ENCODE assay signal across 30 cellular contexts in the genomic region with DNA sequence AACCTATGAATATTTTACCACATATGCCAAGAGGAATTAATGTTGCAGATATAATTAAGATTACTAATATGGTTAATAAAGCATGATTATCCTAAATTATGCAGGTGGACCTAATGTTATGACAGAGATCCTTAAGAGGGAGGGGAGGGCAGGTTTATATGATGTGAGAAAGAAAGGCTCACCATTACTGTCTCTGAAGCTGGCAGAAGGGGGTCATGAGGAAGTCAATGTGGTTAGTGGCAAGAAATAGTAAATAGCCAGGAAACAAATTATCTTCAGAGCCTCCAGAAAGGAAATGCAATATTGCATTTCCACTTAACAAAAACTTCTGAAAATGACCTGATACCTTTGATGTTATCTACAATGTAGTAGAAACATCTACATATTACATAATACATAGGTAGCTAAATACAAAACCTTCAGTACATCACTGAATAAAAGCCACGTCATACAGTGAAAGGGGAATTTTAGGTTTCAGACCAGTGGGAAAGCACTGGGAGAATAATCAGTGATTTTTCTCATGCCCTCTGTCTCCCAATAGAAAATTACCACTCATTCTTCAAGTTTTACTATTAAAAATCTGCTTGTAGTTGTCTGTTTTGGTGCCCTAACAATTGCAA.
DNase-seq lines count a peak whose midpoint lies in the region; ATAC-seq and TF ChIP-seq lines count a peak whose summit lies in the region.
"Had no signal": no experiment of that assay in that cellular context is flagged by ENCODE, and none has a peak within 500 bp of the region (broad histone marks: within the 10 kb centered on the region; RNA-seq: fewer than 3 reads in every experiment).

No MANE protein-coding gene starts in this region.

- H3K27me3 ChIP-seq in BLaER1 (no peaks in the 10 kb centered on the region), gastrocnemius medialis (no peaks in the 10 kb centered on the region)
- H3K27me3 ChIP-seq: testis, uterus had no signal

- H4K20me1 ChIP-seq in BLaER1, result no peaks in the 10 kb centered on the region

- intact Hi-C loops in gastrocnemius medialis (cut with DNase I; ENCODE audit: low total_unique reads) (no loop called here), left colon (cut with DNase I, micrococcal nuclease) (no loop called here), Right ventricle myocardium inferior (cut with DNase I) (no loop called here)

- TF ChIP-seq CTCF in gastrocnemius medialis (IDR thresholded peaks at IDR 0.05 in 4 of 5, conservative IDR thresholded peaks at IDR 0.05 in 1 of 5), result no peak

- H3K4me3 ChIP-seq in BLaER1 (no peak overlapping the region), gastrocnemius medialis (no peak overlapping the region)
- H3K4me3 ChIP-seq: lung, testis, uterus had no signal

- in situ Hi-C loops in gastrocnemius medialis (cut with MboI; ENCODE audit: low sequenced_read_pairs in 4 of 4), result no loop called here

- H3K9ac ChIP-seq in BLaER1, result no peak overlapping the region

- DNase-seq in gastrocnemius medialis, result no peak
- no peak for DNase-seq in left colon
- no peak for DNase-seq in Right ventricle myocardium inferior (ENCODE audit: missing footprints)
- no peak for DNase-seq in activated CD4-positive, alpha-beta T cell treated with anti-CD3 and anti-CD28 coated beads, Interleukin-2, amount 50 U/mL, for 1 hour
- DNase-seq: activated CD4-positive, CD25-positive, alpha-beta regulatory T cell treated with anti-CD3 and anti-CD28 coated beads, Interleukin-2, amount 50 U/mL, for 72 hours; activated CD8-positive, alpha-beta T cell treated with anti-CD3 and anti-CD28 coated beads for 36 hours; CD4-positive, CD25-positive, alpha-beta regulatory T cell; effector CD8-positive, alpha-beta T cell; EL; head of caudate nucleus; kidney glomerular epithelial cell; natural killer cell; NCI-H1436; NCI-H446; NCI-H774; occipital lobe; stimulated activated naive CD8-positive, alpha-beta T cell treated with anti-CD3 and anti-CD28 coated beads, Interleukin-15, Interleukin-2, amounts not matched to agents 100 U/mL and 50 U/mL, for 24 hours; T-helper 17 cell; testis; uterus had no signal

- ATAC-seq in GM18873 (IDR thresholded peaks at IDR 0.05; ENCODE audit: low FRiP score, unreplicated experiment) (peak; percentile 53), HG02642 (IDR thresholded peaks at IDR 0.05; ENCODE audit: poor library complexity, unreplicated experiment) (peak; percentile 57), HG03378 (IDR thresholded peaks at IDR 0.05; ENCODE audit: unreplicated experiment) (peak; percentile 67), gastrocnemius medialis (no peak), left colon (no peak), Right ventricle myocardium inferior (no peak)
- ATAC-seq: activated CD8-positive, alpha-beta T cell treated with anti-CD3 and anti-CD28 coated beads for 36 hours; activated T-helper 17 cell treated with anti-CD3 and anti-CD28 coated beads, Interleukin-2, amount 50 U/mL, for 72 hours; HCT116; natural killer cell; stimulated activated naive CD8-positive, alpha-beta T cell treated with anti-CD3 and anti-CD28 coated beads, Interleukin-15, Interleukin-2, amounts not matched to agents 100 U/mL and 50 U/mL, for 24 hours; T-helper 17 cell had no signal

- H3K27ac ChIP-seq in BLaER1 (no peak overlapping the region), gastrocnemius medialis (no peak overlapping the region)
- H3K27ac ChIP-seq: 22Rv1, epithelial cell of prostate, RWPE1, testis, uterus had no signal

- H3K4me1 ChIP-seq in BLaER1 (peaks cover 7% of the 10 kb centered on the region), gastrocnemius medialis (no peaks in the 10 kb centered on the region)
- H3K4me1 ChIP-seq: testis, uterus had no signal

- no peak for TF ChIP-seq POLR2A in gastrocnemius medialis (IDR thresholded peaks at IDR 0.05)

- peak overlapping the region; percentile 34 for H3K4me2 ChIP-seq in BLaER1

- H3K9me3 ChIP-seq in BLaER1 (no peaks in the 10 kb centered on the region), gastrocnemius medialis (no peaks in the 10 kb centered on the region)
- H3K9me3 ChIP-seq: testis, uterus had no signal

- H3K36me3 ChIP-seq in BLaER1 (no peaks in the 10 kb centered on the region), gastrocnemius medialis (no peaks in the 10 kb centered on the region)
- H3K36me3 ChIP-seq: uterus had no signal

Comparison
In these comparisons a context has a peak if more than half of its experiments do, and no peak if none do; other contexts are left out.
1. ATAC-seq: peak in GM18873 (single experiment), HG02642 (single experiment) and HG03378 (single experiment); none in gastrocnemius medialis (0 of 2), left colon (single experiment) and Right ventricle myocardium inferior (single experiment).